In the genomic region with DNA sequence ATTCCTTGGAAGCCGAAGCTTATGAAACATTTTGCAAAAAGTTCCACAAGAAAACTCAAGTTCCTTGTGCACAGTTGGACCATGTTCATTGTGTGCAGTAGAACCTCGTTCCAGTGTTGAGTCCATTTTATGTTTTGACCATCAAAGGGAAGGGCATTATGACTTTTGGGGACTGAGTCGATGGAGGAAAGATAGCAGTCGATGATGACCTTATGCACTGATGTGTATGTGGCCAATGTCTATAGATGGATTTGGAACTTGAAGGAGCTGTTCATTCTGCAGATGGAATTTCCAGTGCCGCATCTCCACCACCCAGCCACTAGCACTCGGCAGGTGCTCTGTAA, we compare ENCODE assay signal across 17 cellular contexts.
"Had no signal": no experiment of that assay in that cellular context is flagged by ENCODE, and none has a peak within 500 bp of the region (broad histone marks: within the 10 kb centered on the region; RNA-seq: fewer than 3 reads in every experiment).

No MANE protein-coding gene starts in this region.

- H3K27me3 Mint-ChIP-seq: activated T-helper 17 cell treated with anti-CD3 and anti-CD28 coated beads, Interleukin-2, amount 50 U/mL, for 72 hours had no signal

- ATAC-seq: activated T-helper 17 cell treated with anti-CD3 and anti-CD28 coated beads, Interleukin-2, amount 50 U/mL, for 72 hours; body of pancreas; left ventricle myocardium superior; pancreas; stimulated activated naive CD8-positive, alpha-beta T cell treated with anti-CD3 and anti-CD28 coated beads, Interleukin-15, Interleukin-2, amounts not matched to agents 100 U/mL and 50 U/mL, for 24 hours had no signal

- H3K27ac ChIP-seq: body of pancreas, epithelial cell of prostate, pancreas, suprapubic skin had no signal

- H3K36me3 ChIP-seq: pancreas, suprapubic skin, upper lobe of left lung had no signal

- DNase-seq: activated CD4-positive, alpha-beta T cell treated with anti-CD3 and anti-CD28 coated beads for 1 hour; activated naive CD4-positive, alpha-beta T cell treated with anti-CD3 and anti-CD28 coated beads for 36 hours; activated T-cell treated with anti-CD3 and anti-CD28 coated beads for 4 hours; amniotic stem cell; body of pancreas; effector memory CD4-positive, alpha-beta T cell; kidney; left ventricle myocardium superior; mesenchymal stem cell; pancreas; stimulated activated CD4-positive, alpha-beta T cell treated with anti-CD3 and anti-CD28 coated beads, Interleukin-2, amount 100 ng/mL, for 48 hours; stimulated activated naive CD8-positive, alpha-beta T cell treated with anti-CD3 and anti-CD28 coated beads, Interleukin-15, Interleukin-2, amounts not matched to agents 100 U/mL and 50 U/mL, for 24 hours; upper lobe of left lung had no signal

- H3K4me3 Mint-ChIP-seq: activated naive CD4-positive, alpha-beta T cell treated with anti-CD3 and anti-CD28 coated beads for 36 hours; activated T-helper 17 cell treated with anti-CD3 and anti-CD28 coated beads, Interleukin-2, amount 50 U/mL, for 72 hours; neural crest cell had no signal

- H3K4me3 ChIP-seq: body of pancreas, pancreas, suprapubic skin, upper lobe of left lung had no signal

- H3K27me3 ChIP-seq: body of pancreas, pancreas, upper lobe of left lung had no signal

- H3K9me3 Mint-ChIP-seq: activated naive CD4-positive, alpha-beta T cell treated with anti-CD3 and anti-CD28 coated beads for 36 hours; activated T-helper 17 cell treated with anti-CD3 and anti-CD28 coated beads, Interleukin-2, amount 50 U/mL, for 72 hours; neural crest cell had no signal

- H3K27ac Mint-ChIP-seq: activated naive CD4-positive, alpha-beta T cell treated with anti-CD3 and anti-CD28 coated beads for 36 hours had no signal

- H3K9me3 ChIP-seq: body of pancreas, pancreas, suprapubic skin, upper lobe of left lung had no signal

- H3K4me1 ChIP-seq: body of pancreas, pancreas, suprapubic skin had no signal
